Comparison of ENCODE assay signal across 8 cellular contexts in the genomic region with DNA sequence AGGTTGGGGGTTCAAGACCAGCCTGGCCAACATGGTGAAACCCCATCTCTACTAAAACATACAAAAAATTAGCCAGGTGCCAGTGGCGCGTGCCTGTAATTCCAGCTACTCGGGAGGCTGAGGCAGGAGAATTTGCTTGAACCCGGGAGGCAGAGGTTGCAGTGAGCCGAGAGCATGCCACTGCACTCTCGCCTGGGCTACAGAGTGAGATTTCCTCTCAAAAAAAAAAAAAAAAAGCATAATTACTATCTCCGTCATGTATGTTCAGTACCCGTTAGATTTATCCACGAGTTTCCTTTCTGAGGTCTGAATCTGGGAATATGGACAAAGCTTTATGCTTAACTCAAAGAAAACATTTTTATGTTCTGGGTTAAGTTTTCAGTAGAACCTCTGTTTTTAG.
DNase-seq lines count a peak whose midpoint lies in the region; ATAC-seq and TF ChIP-seq lines count a peak whose summit lies in the region.
"Not testable (repeated sequence)": the region's sequence is repeated elsewhere in the genome, so short reads cannot be mapped to it uniquely, and the experiment has no call there.

No MANE protein-coding gene starts in this region.

- H3K4me1 Mint-ChIP-seq in CD8-positive, alpha-beta T cell (ENCODE audit: low read depth), result peaks cover 31% of the 10 kb centered on the region
- H3K4me1 Mint-ChIP-seq in T-helper 1 cell treated with Interleukin-12 subunit alpha and Interleukin-12 subunit beta and Interleukin-4 antibody, amounts not matched to agents 30 μg/mL and 1 μg/mL, for 36 hours (ENCODE audit: low read depth), result peaks cover 25% of the 10 kb centered on the region
- H3K4me1 Mint-ChIP-seq in activated T-cell treated with anti-CD3 and anti-CD28 coated beads, Interleukin-2, amount 50 U/mL, for 72 hours (ENCODE audit: low read depth), result peaks cover 48% of the 10 kb centered on the region
- H3K4me1 Mint-ChIP-seq in central memory CD8-positive, alpha-beta T cell, result peaks cover 45% of the 10 kb centered on the region
- H3K4me1 Mint-ChIP-seq in mesothelial cell of epicardium, result peaks cover 36% of the 10 kb centered on the region
- H3K4me1 Mint-ChIP-seq in stimulated activated memory B cell treated with anti-CD40 and anti-IgM and Interleukin-4, amounts not matched to agents 10 μg/mL and 1 μg/mL and 100 μg/mL, for 72 hours, result peaks cover 40% of the 10 kb centered on the region

- not testable (repeated sequence) for H3K9me3 Mint-ChIP-seq in CD8-positive, alpha-beta T cell; T-helper 1 cell treated with Interleukin-12 subunit alpha and Interleukin-12 subunit beta and Interleukin-4 antibody, amounts not matched to agents 30 μg/mL and 1 μg/mL, for 36 hours; activated T-cell treated with anti-CD3 and anti-CD28 coated beads, Interleukin-2, amount 50 U/mL, for 72 hours; central memory CD8-positive, alpha-beta T cell; mesothelial cell of epicardium; stimulated activated memory B cell treated with anti-CD40 and anti-IgM and Interleukin-4, amounts not matched to agents 10 μg/mL and 1 μg/mL and 100 μg/mL, for 72 hours

- intact Hi-C loops in CD8-positive, alpha-beta T cell (cut with DNase I, micrococcal nuclease), result not testable (repeated sequence)

- not testable (repeated sequence) for H3K27me3 Mint-ChIP-seq in CD8-positive, alpha-beta T cell (ENCODE audit: low read depth); T-helper 1 cell treated with Interleukin-12 subunit alpha and Interleukin-12 subunit beta and Interleukin-4 antibody, amounts not matched to agents 30 μg/mL and 1 μg/mL, for 36 hours (ENCODE audit: low read depth); activated T-cell treated with anti-CD3 and anti-CD28 coated beads, Interleukin-2, amount 50 U/mL, for 72 hours (ENCODE audit: low read depth); central memory CD8-positive, alpha-beta T cell; mesothelial cell of epicardium (ENCODE audit: low read depth); stimulated activated memory B cell treated with anti-CD40 and anti-IgM and Interleukin-4, amounts not matched to agents 10 μg/mL and 1 μg/mL and 100 μg/mL, for 72 hours

- not testable (repeated sequence) for H3K36me3 ChIP-seq in CD8-positive, alpha-beta T cell (ENCODE audit: insufficient read depth, low read length)

- not testable (repeated sequence) for H3K27me3 ChIP-seq in CD8-positive, alpha-beta T cell (ENCODE audit: insufficient read depth, low read length)

- not testable (repeated sequence) for H3K9me3 ChIP-seq in CD8-positive, alpha-beta T cell (ENCODE audit: low read length)

- H3K4me1 ChIP-seq in CD8-positive, alpha-beta T cell (ENCODE audit: insufficient read depth, low read length), result not testable (repeated sequence)

- peaks cover 20% of the 10 kb centered on the region for H3K36me3 Mint-ChIP-seq in CD8-positive, alpha-beta T cell
- H3K36me3 Mint-ChIP-seq in T-helper 1 cell treated with Interleukin-12 subunit alpha and Interleukin-12 subunit beta and Interleukin-4 antibody, amounts not matched to agents 30 μg/mL and 1 μg/mL, for 36 hours (ENCODE audit: low read depth); activated T-cell treated with anti-CD3 and anti-CD28 coated beads, Interleukin-2, amount 50 U/mL, for 72 hours (ENCODE audit: insufficient read depth in 2 of 2); central memory CD8-positive, alpha-beta T cell (ENCODE audit: insufficient read depth); mesothelial cell of epicardium: not testable (repeated sequence)
- H3K36me3 Mint-ChIP-seq in stimulated activated memory B cell treated with anti-CD40 and anti-IgM and Interleukin-4, amounts not matched to agents 10 μg/mL and 1 μg/mL and 100 μg/mL, for 72 hours, result peaks cover 25% of the 10 kb centered on the region

- POLR2A ChIA-PET in CD8-positive, alpha-beta T cell (lab: Charles Lee), result interaction anchor here (0.9 kb wide), 1 partner anchor 37 kb away, joined by 4 read pairs; no protein-coding TSS in a partner anchor

- peak overlapping the region; percentile 20 for H3K4me3 Mint-ChIP-seq in CD8-positive, alpha-beta T cell
- H3K4me3 Mint-ChIP-seq in T-helper 1 cell treated with Interleukin-12 subunit alpha and Interleukin-12 subunit beta and Interleukin-4 antibody, amounts not matched to agents 30 μg/mL and 1 μg/mL, for 36 hours, result peak overlapping the region; percentile 5
- peak overlapping the region; percentile 39 to 60 for H3K4me3 Mint-ChIP-seq in activated T-cell treated with anti-CD3 and anti-CD28 coated beads, Interleukin-2, amount 50 U/mL, for 72 hours
- peak overlapping the region; percentile 66 for H3K4me3 Mint-ChIP-seq in central memory CD8-positive, alpha-beta T cell
- not testable (repeated sequence) for H3K4me3 Mint-ChIP-seq in mesothelial cell of epicardium
- peak overlapping the region; percentile 42 for H3K4me3 Mint-ChIP-seq in stimulated activated memory B cell treated with anti-CD40 and anti-IgM and Interleukin-4, amounts not matched to agents 10 μg/mL and 1 μg/mL and 100 μg/mL, for 72 hours

- not testable (repeated sequence) for H3K27ac ChIP-seq in CD8-positive, alpha-beta T cell (ENCODE audit: low read depth, low read length)

- peak overlapping the region; percentile 7 for H3K27ac Mint-ChIP-seq in CD8-positive, alpha-beta T cell
- peak overlapping the region; percentile 46 for H3K27ac Mint-ChIP-seq in T-helper 1 cell treated with Interleukin-12 subunit alpha and Interleukin-12 subunit beta and Interleukin-4 antibody, amounts not matched to agents 30 μg/mL and 1 μg/mL, for 36 hours
- peak overlapping the region; percentile 48 for H3K27ac Mint-ChIP-seq in activated T-cell treated with anti-CD3 and anti-CD28 coated beads, Interleukin-2, amount 50 U/mL, for 72 hours
- H3K27ac Mint-ChIP-seq in central memory CD8-positive, alpha-beta T cell (ENCODE audit: low read depth), result peak overlapping the region; percentile 86
- H3K27ac Mint-ChIP-seq in mesothelial cell of epicardium, result peak overlapping the region; percentile 84
- peak overlapping the region; percentile 79 for H3K27ac Mint-ChIP-seq in stimulated activated memory B cell treated with anti-CD40 and anti-IgM and Interleukin-4, amounts not matched to agents 10 μg/mL and 1 μg/mL and 100 μg/mL, for 72 hours

- H3K4me3 ChIP-seq in CD8-positive, alpha-beta T cell (ENCODE audit: low read depth, low read length), result not testable (repeated sequence)

- not testable (repeated sequence) for DNase-seq in CD8-positive, alpha-beta T cell; activated T-cell treated with anti-CD3 and anti-CD28 coated beads, Interleukin-2, amount 50 U/mL, for 72 hours; central memory CD8-positive, alpha-beta T cell (ENCODE audit: low spot score in 2 of 2); mesothelial cell of epicardium (ENCODE audit: low spot score in 2 of 2, unreplicated experiment in 2 of 2)

- ATAC-seq in CD8-positive, alpha-beta T cell; activated T-cell treated with anti-CD3 and anti-CD28 coated beads, Interleukin-2, amount 50 U/mL, for 72 hours (replicated peaks in 1 of 2); stimulated activated memory B cell treated with anti-CD40 and anti-IgM and Interleukin-4, amounts not matched to agents 10 μg/mL and 1 μg/mL and 100 μg/mL, for 72 hours: not testable (repeated sequence)
- peak; percentile 7 for ATAC-seq in GM18867 (IDR thresholded peaks at IDR 0.05; ENCODE audit: unreplicated experiment)
- peak; percentile 7 for ATAC-seq in HG03378 (IDR thresholded peaks at IDR 0.05; ENCODE audit: unreplicated experiment)
- ATAC-seq in central memory CD8-positive, alpha-beta T cell (replicated peaks; ENCODE audit: extremely low read depth, poor library complexity, severe bottlenecking), result peak; percentile 47

- CTCF ChIA-PET in CD8-positive, alpha-beta T cell (lab: Charles Lee), result not testable (repeated sequence)

- not testable (repeated sequence) for TF ChIP-seq CTCF in CD8-positive, alpha-beta T cell (IDR thresholded peaks at IDR 0.05); mesothelial cell of epicardium (IDR thresholded peaks at IDR 0.05; ENCODE audit: unreplicated experiment)

Comparison
In these comparisons a context has a peak if more than half of its experiments do, and no peak if none do; other contexts are left out.
1. H3K27ac Mint-ChIP-seq: peak in every context shown above with its lines; median percentile 86 in central memory CD8-positive, alpha-beta T cell; 84 in mesothelial cell of epicardium; 79 in stimulated activated memory B cell treated with anti-CD40 and anti-IgM and Interleukin-4, amounts not matched to agents 10 μg/mL and 1 μg/mL and 100 μg/mL, for 72 hours; 48 in activated T-cell treated with anti-CD3 and anti-CD28 coated beads, Interleukin-2, amount 50 U/mL, for 72 hours; 46 in T-helper 1 cell treated with Interleukin-12 subunit alpha and Interleukin-12 subunit beta and Interleukin-4 antibody, amounts not matched to agents 30 μg/mL and 1 μg/mL, for 36 hours; 7 in CD8-positive, alpha-beta T cell.